Comparison of ENCODE assay signal across 8 cellular contexts in genomic region chr20:64285579-64286427, GRCh38. TPM values are rescaled to one million over a fixed set of nuclear protein-coding genes. Genes with fewer than 3 reads are reported as not detected.
DNase-seq lines count a peak whose midpoint lies in the region; ATAC-seq and TF ChIP-seq lines count a peak whose summit lies in the region.
"Not testable (repeated sequence)": the region's sequence is repeated elsewhere in the genome, so short reads cannot be mapped to it uniquely, and the experiment has no call there.

No MANE protein-coding gene starts in this region.

- not testable (repeated sequence) for H3K36me3 ChIP-seq in BE2C; brain microvascular endothelial cell (replicated peaks); kidney epithelial cell (ENCODE audit: control insufficient read depth, insufficient read depth, low read length)

- DNase-seq in BE2C (peak; percentile 94), NCI-H2227 (lab: John Stamatoyannopoulos, UW; ENCODE audit: unreplicated experiment) (peak; percentile 64), brain microvascular endothelial cell (peak; percentile 71)
- peak; percentile 36 to 75 (median 53) for DNase-seq in activated CD4-positive, CD25-positive, alpha-beta regulatory T cell (lab: John Stamatoyannopoulos, UW)
- not testable (repeated sequence) for DNase-seq in kidney epithelial cell (ENCODE audit: low read depth)
- DNase-seq in stimulated activated CD4-positive, alpha-beta T cell treated with anti-CD3 and anti-CD28 coated beads, Interleukin-1b, Interleukin-23, amount 100 ng/mL, for 48 hours, result peak; percentile 98

- H3K4me3 ChIP-seq in BE2C (ENCODE audit: low read depth, low read length); brain microvascular endothelial cell (ENCODE audit: low read depth, low read length); kidney epithelial cell (ENCODE audit: low read depth, low read length): not testable (repeated sequence)

- not testable (repeated sequence) for H3K9me3 ChIP-seq in BE2C

- not testable (repeated sequence) for H3K27me3 ChIP-seq in BE2C; brain microvascular endothelial cell (replicated peaks); kidney epithelial cell (ENCODE audit: control insufficient read depth, insufficient read depth, low read length)

- in situ Hi-C loops in brain microvascular endothelial cell (cut with HindIII; ENCODE audit: low pct_ligation_motif_present, low sequenced_read_pairs), result not testable (repeated sequence)

- ATAC-seq in GM19035 (IDR thresholded peaks at IDR 0.05; ENCODE audit: unreplicated experiment) (peak; percentile 92), HG03066 (IDR thresholded peaks at IDR 0.05; ENCODE audit: low read depth, unreplicated experiment) (peak; percentile 88)

- peak; percentile 87 for TF ChIP-seq CTCF in BE2C (IDR thresholded peaks at IDR 0.05; ENCODE audit: low read depth, low read length)
- peak; percentile 77 for TF ChIP-seq CTCF in brain microvascular endothelial cell (IDR thresholded peaks at IDR 0.05; ENCODE audit: low read depth, low read length, missing control alignments)
- TF ChIP-seq CTCF in kidney epithelial cell (IDR thresholded peaks at IDR 0.05; ENCODE audit: insufficient read depth, low read length, poor library complexity, severe bottlenecking), result peak; percentile 75

- not testable (repeated sequence) for H3K4me1 ChIP-seq in BE2C

- H3K27ac ChIP-seq in brain microvascular endothelial cell, result not testable (repeated sequence)

RNA-seq across cellular contexts. Expression of gene PCMTD2, which starts 30.3 kb away (rescaled TPM):
- 55.3 TPM for polyA plus RNA-seq in BE2C (2012; ENCODE audit: insufficient read depth, insufficient read length, low read depth)
- 37.9 and 53.8 TPM in 2 replicates for total RNA-seq in kidney epithelial cell
